In the genomic region with DNA sequence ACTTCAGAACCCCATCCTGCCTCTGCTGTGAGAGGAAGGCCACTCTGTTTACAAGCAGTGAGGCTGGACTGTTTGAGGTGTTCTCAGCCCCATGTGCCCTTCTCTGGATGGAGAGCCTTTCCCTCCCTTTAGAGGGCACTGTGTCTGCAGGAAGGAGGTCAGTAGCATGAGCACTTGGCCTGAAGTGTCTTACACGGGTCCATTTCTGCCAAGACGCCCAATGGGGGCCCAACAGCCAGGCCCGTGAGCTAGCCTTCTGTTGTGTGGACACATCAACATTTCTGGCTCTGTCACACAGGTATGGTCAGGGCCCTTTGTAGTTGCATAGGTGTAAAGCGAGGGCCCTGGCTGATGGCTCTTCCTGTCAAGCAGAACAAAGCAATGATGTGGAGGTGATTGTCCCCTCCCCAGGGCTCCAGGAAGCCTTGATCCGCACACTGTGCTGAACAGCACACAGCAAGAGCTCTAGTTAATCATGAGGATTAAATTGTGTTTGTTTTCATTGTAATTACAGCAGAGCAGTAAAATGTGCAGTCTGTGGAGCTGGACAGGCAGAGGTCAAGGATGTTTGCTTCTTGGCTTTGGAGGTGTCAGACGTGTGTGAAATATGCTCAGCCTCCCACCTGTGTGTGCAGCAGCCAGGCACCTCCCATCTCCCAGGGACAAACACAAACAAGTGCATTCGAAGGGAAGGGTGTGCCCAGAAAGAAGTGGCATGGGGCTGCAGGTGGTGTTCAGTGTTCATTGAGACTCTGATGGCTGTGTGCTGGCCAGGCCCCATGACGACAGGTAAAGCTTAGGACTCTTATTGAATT, we compare ENCODE assay signal across 1 cellular context.
TF ChIP-seq lines count a peak whose summit lies in the region.

No MANE protein-coding gene starts in this region.

TF ChIP-seq in K562, 482 proteins besides CTCF, POLR2A, EP300 and RAD21 (continued from another document):
- TF ChIP-seq, protein P1, sequence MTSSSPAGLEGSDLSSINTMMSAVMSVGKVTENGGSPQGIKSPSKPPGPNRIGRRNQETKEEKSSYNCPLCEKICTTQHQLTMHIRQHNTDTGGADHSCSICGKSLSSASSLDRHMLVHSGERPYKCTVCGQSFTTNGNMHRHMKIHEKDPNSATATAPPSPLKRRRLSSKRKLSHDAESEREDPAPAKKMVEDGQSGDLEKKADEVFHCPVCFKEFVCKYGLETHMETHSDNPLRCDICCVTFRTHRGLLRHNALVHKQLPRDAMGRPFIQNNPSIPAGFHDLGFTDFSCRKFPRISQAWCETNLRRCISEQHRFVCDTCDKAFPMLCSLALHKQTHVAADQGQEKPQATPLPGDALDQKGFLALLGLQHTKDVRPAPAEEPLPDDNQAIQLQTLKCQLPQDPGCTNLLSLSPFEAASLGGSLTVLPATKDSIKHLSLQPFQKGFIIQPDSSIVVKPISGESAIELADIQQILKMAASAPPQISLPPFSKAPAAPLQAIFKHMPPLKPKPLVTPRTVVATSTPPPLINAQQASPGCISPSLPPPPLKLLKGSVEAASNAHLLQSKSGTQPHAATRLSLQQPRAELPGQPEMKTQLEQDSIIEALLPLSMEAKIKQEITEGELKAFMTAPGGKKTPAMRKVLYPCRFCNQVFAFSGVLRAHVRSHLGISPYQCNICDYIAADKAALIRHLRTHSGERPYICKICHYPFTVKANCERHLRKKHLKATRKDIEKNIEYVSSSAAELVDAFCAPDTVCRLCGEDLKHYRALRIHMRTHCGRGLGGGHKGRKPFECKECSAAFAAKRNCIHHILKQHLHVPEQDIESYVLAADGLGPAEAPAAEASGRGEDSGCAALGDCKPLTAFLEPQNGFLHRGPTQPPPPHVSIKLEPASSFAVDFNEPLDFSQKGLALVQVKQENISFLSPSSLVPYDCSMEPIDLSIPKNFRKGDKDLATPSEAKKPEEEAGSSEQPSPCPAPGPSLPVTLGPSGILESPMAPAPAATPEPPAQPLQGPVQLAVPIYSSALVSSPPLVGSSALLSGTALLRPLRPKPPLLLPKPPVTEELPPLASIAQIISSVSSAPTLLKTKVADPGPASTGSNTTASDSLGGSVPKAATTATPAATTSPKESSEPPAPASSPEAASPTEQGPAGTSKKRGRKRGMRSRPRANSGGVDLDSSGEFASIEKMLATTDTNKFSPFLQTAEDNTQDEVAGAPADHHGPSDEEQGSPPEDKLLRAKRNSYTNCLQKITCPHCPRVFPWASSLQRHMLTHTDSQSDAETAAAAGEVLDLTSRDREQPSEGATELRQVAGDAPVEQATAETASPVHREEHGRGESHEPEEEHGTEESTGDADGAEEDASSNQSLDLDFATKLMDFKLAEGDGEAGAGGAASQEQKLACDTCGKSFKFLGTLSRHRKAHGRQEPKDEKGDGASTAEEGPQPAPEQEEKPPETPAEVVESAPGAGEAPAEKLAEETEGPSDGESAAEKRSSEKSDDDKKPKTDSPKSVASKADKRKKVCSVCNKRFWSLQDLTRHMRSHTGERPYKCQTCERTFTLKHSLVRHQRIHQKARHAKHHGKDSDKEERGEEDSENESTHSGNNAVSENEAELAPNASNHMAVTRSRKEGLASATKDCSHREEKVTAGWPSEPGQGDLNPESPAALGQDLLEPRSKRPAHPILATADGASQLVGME (CRISPR knock-in tag; IDR thresholded peaks at IDR 0.05), result 0 out of 2 replicates have a peak, but pooled peaks have one; percentile 2
- peak; percentile 42; the same call in 1 of the 2 replicates for TF ChIP-seq MYC (IDR thresholded peaks at IDR 0.05; ENCODE audit: low read depth, low read length)
- TF ChIP-seq MYC (CRISPR knock-in tag; IDR thresholded peaks at IDR 0.05; ENCODE audit: borderline replicate concordance, low read depth), result no peak
